Comparison of ENCODE assay signal across 20 cellular contexts in genomic region chr17:15350777-15351486, GRCh38. TPM values are rescaled to one million over a fixed set of nuclear protein-coding genes. Genes with fewer than 3 reads are reported as not detected.
DNase-seq lines count a peak whose midpoint lies in the region; ATAC-seq, FAIRE-seq and TF ChIP-seq lines count a peak whose summit lies in the region.
"Had no signal": no experiment of that assay in that cellular context is flagged by ENCODE, and none has a peak within 500 bp of the region (broad histone marks: within the 10 kb centered on the region; RNA-seq: fewer than 3 reads in every experiment).

No MANE protein-coding gene starts in this region.

- no peaks in the 10 kb centered on the region for H3K36me3 Mint-ChIP-seq in WTC11
- H3K36me3 Mint-ChIP-seq: activated naive CD8-positive, alpha-beta T cell; naive B cell had no signal

- H3K27ac Mint-ChIP-seq in WTC11 = no peak overlapping the region
- H3K27ac Mint-ChIP-seq: activated naive CD8-positive, alpha-beta T cell; naive B cell; T-helper 1 cell treated with Interleukin-12 subunit alpha and Interleukin-12 subunit beta and Interleukin-4 antibody, amounts not matched to agents 30 μg/mL and 1 μg/mL, for 36 hours had no signal

- POLR2A ChIA-PET in WTC11 (lab: Charles Lee) = no interaction called here

- peak overlapping the region in 2 of 12 donors; percentile 6 to 22 for H3K4me3 ChIP-seq in heart left ventricle
- no peak overlapping the region for H3K4me3 ChIP-seq in pancreas
- no peak overlapping the region for H3K4me3 ChIP-seq in upper lobe of left lung
- H3K4me3 ChIP-seq: BLaER1 treated with 17β-estradiol and CSF1 and Interleukin-3, amounts not matched to agents 10 nM and 100 nM; right lobe of liver had no signal

- H3K27me3 ChIP-seq in heart left ventricle (no peaks in the 10 kb centered on the region), pancreas (no peaks in the 10 kb centered on the region), upper lobe of left lung (no peaks in the 10 kb centered on the region)
- H3K27me3 ChIP-seq: BLaER1 treated with 17β-estradiol and CSF1 and Interleukin-3, amounts not matched to agents 10 nM and 100 nM; right lobe of liver had no signal

- H3K9me3 ChIP-seq in heart left ventricle (no peaks in the 10 kb centered on the region), pancreas (no peaks in the 10 kb centered on the region), upper lobe of left lung (no peaks in the 10 kb centered on the region)
- H3K9me3 ChIP-seq: right lobe of liver had no signal

- peaks cover 0 to 7% (median 0%) of the 10 kb centered on the region in 12 donors for H3K4me1 ChIP-seq in heart left ventricle
- no peaks in the 10 kb centered on the region for H3K4me1 ChIP-seq in pancreas
- H3K4me1 ChIP-seq in upper lobe of left lung = peaks cover 3 to 10% (median 7%) of the 10 kb centered on the region in 4 donors
- H3K4me1 ChIP-seq: right lobe of liver had no signal

- no peak overlapping the region for H3K4me3 Mint-ChIP-seq in WTC11
- H3K4me3 Mint-ChIP-seq: activated naive CD8-positive, alpha-beta T cell; central memory CD8-positive, alpha-beta T cell; naive B cell; T-helper 1 cell treated with Interleukin-12 subunit alpha and Interleukin-12 subunit beta and Interleukin-4 antibody, amounts not matched to agents 30 μg/mL and 1 μg/mL, for 36 hours had no signal

- DNase-seq in WTC11 (ENCODE audit: low spot score) (no peak), heart left ventricle (no peak), pancreas (no peak), upper lobe of left lung (no peak), NCI-H510A treated with DMSO at 0.1 percent for 48 hours (lab: John Stamatoyannopoulos, UW) (no peak), COLO668 (lab: John Stamatoyannopoulos, UW; ENCODE audit: unreplicated experiment) (no peak), mesenteric fat pad (ENCODE audit: low spot score) (no peak)
- DNase-seq: activated CD4-positive, alpha-beta T cell treated with anti-CD3 and anti-CD28 coated beads for 4 hours; glutamatergic neuron; GOT3; naive B cell; NCI-H2107; NCI-H82; right lobe of liver had no signal

- ATAC-seq in WTC11 (peak; percentile 20), heart left ventricle (peak in 3 of 4 donors; percentile 13 to 30 (median 20)), pancreas (no peak), upper lobe of left lung (ENCODE audit: low FRiP score in 2 of 2) (peak in 1 of 2 donors; percentile 23), GM21423 (IDR thresholded peaks at IDR 0.05; ENCODE audit: unreplicated experiment) (no peak)

- H3K27me3 Mint-ChIP-seq in WTC11 (ENCODE audit: low read depth) = peaks cover 11% of the 10 kb centered on the region

- peaks cover 19% of the 10 kb centered on the region for H3K9me3 Mint-ChIP-seq in WTC11
- H3K9me3 Mint-ChIP-seq: central memory CD8-positive, alpha-beta T cell; naive B cell; T-helper 1 cell treated with Interleukin-12 subunit alpha and Interleukin-12 subunit beta and Interleukin-4 antibody, amounts not matched to agents 30 μg/mL and 1 μg/mL, for 36 hours had no signal

- H3K27ac ChIP-seq in heart left ventricle (peak overlapping the region in 2 of 12 donors; percentile 5 to 84), pancreas (no peak overlapping the region), upper lobe of left lung (peak overlapping the region in 3 of 4 donors; percentile 32 to 68 (median 40))
- H3K27ac ChIP-seq: BLaER1 treated with 17β-estradiol and CSF1 and Interleukin-3, amounts not matched to agents 10 nM and 100 nM; right lobe of liver had no signal

- intact Hi-C loops in heart left ventricle (cut with DNase I) = loop anchor here in 1 of 10 donors (10.0 kb wide), 1 partner anchor 64 kb away; no protein-coding TSS in a partner anchor
- intact Hi-C loops in pancreas (cut with DNase I) = no loop called here

- 63 to 68% (median 67%) methylated on average over 10 of the region's 10 CpGs for WGBS in heart left ventricle, 4 donors
- whole genome bisulfite sequencing in pancreas, 2 donors = 79% methylated on average over 10 of the region's 10 CpGs
- 67 to 73% methylated on average over 10 of the region's 10 CpGs for WGBS in upper lobe of left lung, 2 donors

- TF ChIP-seq EP300 in upper lobe of left lung (IDR thresholded peaks at IDR 0.05) = no peak

- peak; percentile 91 for FAIRE-seq in pancreas (lab: Jason Lieb, UNC)
- FAIRE-seq: GM18507 had no signal

- no peak for TF ChIP-seq CTCF in WTC11 (IDR thresholded peaks at IDR 0.05)
- TF ChIP-seq CTCF in heart left ventricle (IDR thresholded peaks at IDR 0.05) = no peak
- no peak for TF ChIP-seq CTCF in pancreas (IDR thresholded peaks at IDR 0.05)
- no peak for TF ChIP-seq CTCF in upper lobe of left lung (IDR thresholded peaks at IDR 0.05)

- CTCF ChIA-PET in WTC11 (lab: Charles Lee) = interaction anchor here (1.2 kb wide), 1 partner anchor 152 kb away, joined by 3 read pairs; no protein-coding TSS in a partner anchor

- H3K36me3 ChIP-seq in heart left ventricle = no peaks in the 10 kb centered on the region
- H3K36me3 ChIP-seq in pancreas = no peaks in the 10 kb centered on the region
- no peaks in the 10 kb centered on the region for H3K36me3 ChIP-seq in upper lobe of left lung
- H3K36me3 ChIP-seq: BLaER1 treated with 17β-estradiol and CSF1 and Interleukin-3, amounts not matched to agents 10 nM and 100 nM; right lobe of liver had no signal

- H3K4me1 Mint-ChIP-seq in WTC11 = peaks cover 7% of the 10 kb centered on the region
- H3K4me1 Mint-ChIP-seq: central memory CD8-positive, alpha-beta T cell; naive B cell had no signal

- no peak for TF ChIP-seq POLR2A in heart left ventricle (IDR thresholded peaks at IDR 0.05)
- no peak for TF ChIP-seq POLR2A in upper lobe of left lung (IDR thresholded peaks at IDR 0.05)

TF ChIP-seq in WTC11, 78 proteins besides CTCF, POLR2A, EP300 and RAD21 (continues in another document):
- no peak for TF ChIP-seq JUN (CRISPR knock-in tag; IDR thresholded peaks at IDR 0.05)
- TF ChIP-seq PREB (CRISPR knock-in tag; IDR thresholded peaks at IDR 0.05; ENCODE audit: borderline replicate concordance) = no peak
- no peak for TF ChIP-seq ZBTB21 (CRISPR knock-in tag; IDR thresholded peaks at IDR 0.05; ENCODE audit: borderline replicate concordance)
- no peak for TF ChIP-seq GTF2I (CRISPR knock-in tag; conservative IDR thresholded peaks at IDR 0.05)
- no peak for TF ChIP-seq ZNF219 (CRISPR knock-in tag; IDR thresholded peaks at IDR 0.05; ENCODE audit: borderline replicate concordance)
- TF ChIP-seq NR2C2 (CRISPR knock-in tag; IDR thresholded peaks at IDR 0.05) = no peak
- no peak for TF ChIP-seq EMX1 (CRISPR knock-in tag; IDR thresholded peaks at IDR 0.05)
- TF ChIP-seq HMGXB4 (CRISPR knock-in tag; IDR thresholded peaks at IDR 0.05) = no peak
- TF ChIP-seq ZNF281 (CRISPR knock-in tag; IDR thresholded peaks at IDR 0.05) = no peak
- TF ChIP-seq GABPB1 (CRISPR knock-in tag; IDR thresholded peaks at IDR 0.05) = no peak

RNA-seq across cellular contexts. Expression of gene TEKT3, which starts 9.5 kb away (rescaled TPM):
- total RNA-seq in WTC11 (2021) = 2.0 to 3.1 TPM (median 2.3 TPM) in 3 replicates
- 1 to 10 TPM in 1 of 9 donors, under 1 TPM in 5, not detected in 3; 0.32 to 1.0 (median 0.71) TPM for total RNA-seq in heart left ventricle
- polyA plus RNA-seq in heart left ventricle = under 1 TPM; 0.06 to 0.30 TPM
- under 1 TPM in 3 of 6 donors, not detected in 3; 0.23 to 0.43 (median 0.34) TPM for total RNA-seq in pancreas
- polyA plus RNA-seq in pancreas = 1 to 10 TPM; 1.5 to 2.7 TPM
- 1 to 10 TPM in 4 of 6 donors, under 1 TPM in 1, not detected in 1; 0.64 to 4.1 (median 1.8) TPM for total RNA-seq in upper lobe of left lung
- total RNA-seq in mesenteric fat pad = not detected
- total RNA-seq: right lobe of liver had no signal

Comparison
In these comparisons a context has a peak if more than half of its experiments do, and no peak if none do; other contexts are left out.
1. ATAC-seq: peak in WTC11 (single experiment) and heart left ventricle (3 of 4); none in pancreas (0 of 4) and GM21423 (single experiment).
2. H3K27ac ChIP-seq: peak in upper lobe of left lung (3 of 4); none in pancreas (0 of 4).